1 cellular context compared by ENCODE assay signal in genomic region chr6:163956571-163957407, GRCh38.
TF ChIP-seq lines count a peak whose summit lies in the region.

No MANE protein-coding gene starts in this region.

TF ChIP-seq in K562, 482 proteins besides CTCF, POLR2A, EP300 and RAD21 (continued from another document and continues in another):
- TF ChIP-seq E2F4 (CRISPR knock-in tag; IDR thresholded peaks at IDR 0.05; ENCODE audit: low read depth) (no peak), PHB2 (IDR thresholded peaks at IDR 0.05; ENCODE audit: low read depth) (no peak), JUN (IDR thresholded peaks at IDR 0.05; ENCODE audit: borderline replicate concordance, low read depth, low read length) (peak; percentile 41; the same call in 1 of the 2 replicates), JUN (CRISPR knock-in tag; IDR thresholded peaks at IDR 0.05; ENCODE audit: borderline replicate concordance) (no peak), ZMIZ1 (IDR thresholded peaks at IDR 0.05; ENCODE audit: low read depth in 2 of 2, low read length in 2 of 2) (0 out of 4 replicates have a peak, but pooled peaks of 1 of the 2 experiments have one; percentile 22), SMC3 (conservative IDR thresholded peaks at IDR 0.05; ENCODE audit: insufficient read depth, low read depth, low read length) (peak; percentile 96), REST (CRISPR knock-in tag; IDR thresholded peaks at IDR 0.05; ENCODE audit: low read depth) (no peak), ZNF830 (CRISPR knock-in tag; IDR thresholded peaks at IDR 0.05) (no peak), ZBTB12 (CRISPR knock-in tag; IDR thresholded peaks at IDR 0.05) (0 out of 2 replicates have a peak, but pooled peaks have one; percentile 9), BRCA1 (IDR thresholded peaks at IDR 0.05) (no peak), BRCA1 (CRISPR knock-in tag; IDR thresholded peaks at IDR 0.05) (no peak), NFE2 (IDR thresholded peaks at IDR 0.05; ENCODE audit: low read depth) (peak; percentile 50), ATF7 (IDR thresholded peaks at IDR 0.05) (peak; percentile 48; the same call in 1 of the 2 replicates), FOXK1 (CRISPR knock-in tag; IDR thresholded peaks at IDR 0.05; ENCODE audit: borderline replicate concordance) (no peak), ZNF23 (CRISPR knock-in tag; IDR thresholded peaks at IDR 0.05) (no peak), PTTG1 (tag; IDR thresholded peaks at IDR 0.05; ENCODE audit: low read depth) (no peak), NCOR1 (IDR thresholded peaks at IDR 0.05) (peak; percentile 8; the same call in 1 of the 2 replicates), CEBPG (CRISPR knock-in tag; IDR thresholded peaks at IDR 0.05) (no peak), CEBPG (tag; conservative IDR thresholded peaks at IDR 0.05 in 1 of 2, IDR thresholded peaks at IDR 0.05 in 1 of 2) (peak in 1 of 2 experiments; percentile 28; a peak in 1 of 4 replicates), MAX (CRISPR knock-in tag; IDR thresholded peaks at IDR 0.05) (no peak), ZNF407 (IDR thresholded peaks at IDR 0.05; ENCODE audit: low read depth) (no peak), HMG20A (CRISPR knock-in tag; conservative IDR thresholded peaks at IDR 0.05) (no peak), ARID3B (CRISPR knock-in tag; IDR thresholded peaks at IDR 0.05; ENCODE audit: borderline replicate concordance) (no peak), NONO (IDR thresholded peaks at IDR 0.05; ENCODE audit: low read depth in 2 of 2, low read length in 1 of 2) (no peak), ZEB2 (IDR thresholded peaks at IDR 0.05) (0 out of 2 replicates have a peak, but pooled peaks have one; percentile 27), USF2 (CRISPR knock-in tag; IDR thresholded peaks at IDR 0.05) (no peak), ZKSCAN1 (IDR thresholded peaks at IDR 0.05; ENCODE audit: low read depth, low read length) (no peak), TFE3 (CRISPR knock-in tag; IDR thresholded peaks at IDR 0.05) (no peak), CC2D1A (IDR thresholded peaks at IDR 0.05) (peak; percentile 85), RNF2 (IDR thresholded peaks at IDR 0.05) (peak; percentile 41; the same call in 1 of the 2 replicates), PKNOX1 (IDR thresholded peaks at IDR 0.05) (0 out of 2 replicates have a peak, but pooled peaks have one; percentile 20), ARID2 (IDR thresholded peaks at IDR 0.05) (peak; percentile 80; the same call in 1 of the 2 replicates)
